Comparison of ENCODE assay signal across 1 cellular context in the genomic region with DNA sequence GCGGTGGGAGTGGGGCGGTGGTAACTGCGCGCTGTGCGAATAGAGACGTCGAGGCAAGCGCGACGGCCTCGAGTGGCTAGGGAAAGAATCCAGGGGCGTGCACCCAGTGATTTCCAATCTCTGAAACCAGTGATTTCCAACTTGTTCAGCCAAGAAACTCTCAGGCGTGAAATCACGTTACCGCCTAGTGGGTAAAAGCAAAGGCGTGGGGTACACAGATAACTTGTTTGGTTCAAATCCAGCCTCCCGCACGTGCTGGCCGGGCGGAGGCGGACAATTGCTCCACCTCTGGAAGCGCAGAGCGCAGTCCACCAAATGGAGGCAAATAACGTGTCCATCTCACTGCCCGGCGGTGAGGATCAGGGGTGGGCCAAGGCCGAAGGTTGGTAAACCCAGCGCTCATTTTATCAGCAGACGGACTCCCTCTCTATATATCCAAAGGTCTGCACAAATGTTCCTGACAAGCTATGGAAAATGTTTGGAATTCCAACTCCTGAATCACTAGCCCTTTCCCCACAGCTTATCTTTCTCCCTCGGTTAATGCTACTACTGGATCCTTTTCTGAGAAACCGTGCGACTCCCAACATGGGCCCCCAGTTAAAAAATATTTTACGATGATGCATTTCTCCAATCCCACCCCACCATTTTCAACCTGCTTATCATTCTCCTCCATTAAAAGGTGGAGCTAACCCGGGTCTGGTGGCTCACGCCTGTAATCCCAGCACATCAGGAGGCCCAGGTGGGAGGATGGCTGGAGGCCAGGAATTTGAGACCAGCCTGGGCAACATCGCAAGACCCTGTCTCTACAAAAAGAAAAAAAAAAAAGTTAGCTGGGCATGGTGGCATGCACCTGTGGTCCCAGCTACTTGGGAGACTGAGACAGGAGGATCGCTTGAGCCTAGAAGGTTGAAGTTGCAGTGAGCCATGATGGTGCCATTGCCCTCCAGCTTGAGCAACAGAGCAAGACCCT.
TF ChIP-seq lines count a peak whose summit lies in the region.

No MANE protein-coding gene starts in this region.

TF ChIP-seq in HepG2, 621 proteins besides CTCF, POLR2A, EP300 and RAD21 (continued from another document and continues in another):
- TF ChIP-seq FLYWCH1 (CRISPR knock-in tag; IDR thresholded peaks at IDR 0.05): no peak
- TF ChIP-seq SNAPC4 (CRISPR knock-in tag; IDR thresholded peaks at IDR 0.05): peak; percentile 45; the same call in 1 of the 2 replicates
- TF ChIP-seq TBP (CRISPR knock-in tag; IDR thresholded peaks at IDR 0.05): no peak
- TF ChIP-seq ZNF496 (CRISPR knock-in tag; IDR thresholded peaks at IDR 0.05; ENCODE audit: insufficient replicate concordance): no peak
- peak; percentile 60; the same call in 1 of the 2 replicates for TF ChIP-seq UBTF (CRISPR knock-in tag; IDR thresholded peaks at IDR 0.05)
- TF ChIP-seq, protein P1, sequence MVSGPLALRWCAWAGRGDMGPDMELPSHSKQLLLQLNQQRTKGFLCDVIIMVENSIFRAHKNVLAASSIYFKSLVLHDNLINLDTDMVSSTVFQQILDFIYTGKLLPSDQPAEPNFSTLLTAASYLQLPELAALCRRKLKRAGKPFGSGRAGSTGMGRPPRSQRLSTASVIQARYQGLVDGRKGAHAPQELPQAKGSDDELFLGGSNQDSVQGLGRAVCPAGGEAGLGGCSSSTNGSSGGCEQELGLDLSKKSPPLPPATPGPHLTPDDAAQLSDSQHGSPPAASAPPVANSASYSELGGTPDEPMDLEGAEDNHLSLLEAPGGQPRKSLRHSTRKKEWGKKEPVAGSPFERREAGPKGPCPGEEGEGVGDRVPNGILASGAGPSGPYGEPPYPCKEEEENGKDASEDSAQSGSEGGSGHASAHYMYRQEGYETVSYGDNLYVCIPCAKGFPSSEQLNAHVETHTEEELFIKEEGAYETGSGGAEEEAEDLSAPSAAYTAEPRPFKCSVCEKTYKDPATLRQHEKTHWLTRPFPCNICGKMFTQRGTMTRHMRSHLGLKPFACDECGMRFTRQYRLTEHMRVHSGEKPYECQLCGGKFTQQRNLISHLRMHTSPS (CRISPR knock-in tag; IDR thresholded peaks at IDR 0.05; ENCODE audit: low read depth): no peak
- TF ChIP-seq ZNF768 (CRISPR knock-in tag; IDR thresholded peaks at IDR 0.05): peak; percentile 53; the same call in 1 of the 2 replicates
- TF ChIP-seq NR3C1 (CRISPR knock-in tag; IDR thresholded peaks at IDR 0.05): no peak
- no peak for TF ChIP-seq RFX3 (CRISPR knock-in tag; IDR thresholded peaks at IDR 0.05)
- no peak for TF ChIP-seq ZNF850 (CRISPR knock-in tag; conservative IDR thresholded peaks at IDR 0.05)
- no peak for TF ChIP-seq ZFYVE20 (CRISPR knock-in tag; IDR thresholded peaks at IDR 0.05; ENCODE audit: borderline replicate concordance, low read depth)
- no peak for TF ChIP-seq PPARG (CRISPR knock-in tag; conservative IDR thresholded peaks at IDR 0.05)
- TF ChIP-seq, protein P2, sequence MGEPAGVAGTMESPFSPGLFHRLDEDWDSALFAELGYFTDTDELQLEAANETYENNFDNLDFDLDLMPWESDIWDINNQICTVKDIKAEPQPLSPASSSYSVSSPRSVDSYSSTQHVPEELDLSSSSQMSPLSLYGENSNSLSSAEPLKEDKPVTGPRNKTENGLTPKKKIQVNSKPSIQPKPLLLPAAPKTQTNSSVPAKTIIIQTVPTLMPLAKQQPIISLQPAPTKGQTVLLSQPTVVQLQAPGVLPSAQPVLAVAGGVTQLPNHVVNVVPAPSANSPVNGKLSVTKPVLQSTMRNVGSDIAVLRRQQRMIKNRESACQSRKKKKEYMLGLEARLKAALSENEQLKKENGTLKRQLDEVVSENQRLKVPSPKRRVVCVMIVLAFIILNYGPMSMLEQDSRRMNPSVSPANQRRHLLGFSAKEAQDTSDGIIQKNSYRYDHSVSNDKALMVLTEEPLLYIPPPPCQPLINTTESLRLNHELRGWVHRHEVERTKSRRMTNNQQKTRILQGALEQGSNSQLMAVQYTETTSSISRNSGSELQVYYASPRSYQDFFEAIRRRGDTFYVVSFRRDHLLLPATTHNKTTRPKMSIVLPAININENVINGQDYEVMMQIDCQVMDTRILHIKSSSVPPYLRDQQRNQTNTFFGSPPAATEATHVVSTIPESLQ (CRISPR knock-in tag; conservative IDR thresholded peaks at IDR 0.05): no peak
- no peak for TF ChIP-seq HOXD1 (CRISPR knock-in tag; IDR thresholded peaks at IDR 0.05)
- TF ChIP-seq, protein P3, sequence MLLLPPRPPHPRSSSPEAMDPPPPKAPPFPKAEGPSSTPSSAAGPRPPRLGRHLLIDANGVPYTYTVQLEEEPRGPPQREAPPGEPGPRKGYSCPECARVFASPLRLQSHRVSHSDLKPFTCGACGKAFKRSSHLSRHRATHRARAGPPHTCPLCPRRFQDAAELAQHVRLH (CRISPR knock-in tag; IDR thresholded peaks at IDR 0.05; ENCODE audit: borderline replicate concordance, low read depth): 0 out of 2 replicates have a peak, but pooled peaks have one; percentile 24
- no peak for TF ChIP-seq ZNF251 (CRISPR knock-in tag; IDR thresholded peaks at IDR 0.05)
- TF ChIP-seq ZNF318 (CRISPR knock-in tag; IDR thresholded peaks at IDR 0.05): peak; percentile 73; the same call in 1 of the 2 replicates
- TF ChIP-seq PTBP1 (IDR thresholded peaks at IDR 0.05; ENCODE audit: low read depth, low read length, poor library complexity, severe bottlenecking): no peak
- TF ChIP-seq ZNF570 (CRISPR knock-in tag; IDR thresholded peaks at IDR 0.05; ENCODE audit: borderline replicate concordance): no peak
- TF ChIP-seq ARNT2 (CRISPR knock-in tag; IDR thresholded peaks at IDR 0.05; ENCODE audit: low read depth): 0 out of 2 replicates have a peak, but pooled peaks have one; percentile 77
- no peak for TF ChIP-seq NCOA1 (CRISPR knock-in tag; IDR thresholded peaks at IDR 0.05)
- no peak for TF ChIP-seq ZSCAN20 (CRISPR knock-in tag; IDR thresholded peaks at IDR 0.05; ENCODE audit: borderline replicate concordance)
- TF ChIP-seq XBP1 (CRISPR knock-in tag; IDR thresholded peaks at IDR 0.05): no peak
- no peak for TF ChIP-seq GZF1 (CRISPR knock-in tag; IDR thresholded peaks at IDR 0.05)
- TF ChIP-seq MYNN (CRISPR knock-in tag; IDR thresholded peaks at IDR 0.05; ENCODE audit: low read depth): no peak
- TF ChIP-seq, protein P4, sequence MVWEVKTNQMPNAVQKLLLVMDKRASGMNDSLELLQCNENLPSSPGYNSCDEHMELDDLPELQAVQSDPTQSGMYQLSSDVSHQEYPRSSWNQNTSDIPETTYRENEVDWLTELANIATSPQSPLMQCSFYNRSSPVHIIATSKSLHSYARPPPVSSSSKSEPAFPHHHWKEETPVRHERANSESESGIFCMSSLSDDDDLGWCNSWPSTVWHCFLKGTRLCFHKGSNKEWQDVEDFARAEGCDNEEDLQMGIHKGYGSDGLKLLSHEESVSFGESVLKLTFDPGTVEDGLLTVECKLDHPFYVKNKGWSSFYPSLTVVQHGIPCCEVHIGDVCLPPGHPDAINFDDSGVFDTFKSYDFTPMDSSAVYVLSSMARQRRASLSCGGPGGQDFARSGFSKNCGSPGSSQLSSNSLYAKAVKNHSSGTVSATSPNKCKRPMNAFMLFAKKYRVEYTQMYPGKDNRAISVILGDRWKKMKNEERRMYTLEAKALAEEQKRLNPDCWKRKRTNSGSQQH (CRISPR knock-in tag; IDR thresholded peaks at IDR 0.05; ENCODE audit: low read depth): no peak
- TF ChIP-seq ZNF224 (CRISPR knock-in tag; IDR thresholded peaks at IDR 0.05): no peak
- peak; percentile 50 for TF ChIP-seq CEBPG (CRISPR knock-in tag; IDR thresholded peaks at IDR 0.05)
- no peak for TF ChIP-seq ZNF33A (CRISPR knock-in tag; IDR thresholded peaks at IDR 0.05; ENCODE audit: borderline replicate concordance)
- no peak; the same call in 1 of the 2 replicates for TF ChIP-seq ZNF703 (CRISPR knock-in tag; IDR thresholded peaks at IDR 0.05; ENCODE audit: borderline replicate concordance)
- no peak for TF ChIP-seq KMT2A (CRISPR knock-in tag; IDR thresholded peaks at IDR 0.05)
- TF ChIP-seq ZZZ3 (CRISPR knock-in tag; IDR thresholded peaks at IDR 0.05; ENCODE audit: borderline replicate concordance): no peak
